6 cellular contexts compared by ENCODE assay signal in genomic region chr15:63534888-63535287, GRCh38. TPM values are rescaled to one million over a fixed set of nuclear protein-coding genes. Genes with fewer than 3 reads are reported as not detected.
A peak's percentile ranks its signal among the peaks of the same experiment; 100 is the strongest.
DNase-seq lines count a peak whose midpoint lies in the region; ATAC-seq, FAIRE-seq and TF ChIP-seq lines count a peak whose summit lies in the region.
"Not testable (repeated sequence)": the region's sequence is repeated elsewhere in the genome, so short reads cannot be mapped to it uniquely, and the experiment has no call there.

No MANE protein-coding gene starts in this region.

- H3K27ac Mint-ChIP-seq in WTC11 (peak overlapping the region; percentile 6; the same call in 1 of the 2 replicates), nephron progenitor cell (peak overlapping the region; percentile 33)

- H3K79me2 ChIP-seq in MM.1S (ENCODE audit: low read length) = peaks cover 82% of the 10 kb centered on the region
- peaks cover 70% of the 10 kb centered on the region for H3K79me2 ChIP-seq in GM12878 (ENCODE audit: control insufficient read depth, insufficient read depth, low read length)

- H3K4me3 Mint-ChIP-seq in WTC11, nephron progenitor cell: not testable (repeated sequence)

- H3K9me3 Mint-ChIP-seq in WTC11, nephron progenitor cell: not testable (repeated sequence)

- peak overlapping the region in 6 of 11 experiments; percentile 2 to 49 (median 8); a peak in 3 of 22 replicates for H3K4me2 ChIP-seq in BLaER1 treated with 17β-estradiol and CSF1 and Interleukin-3, amounts not matched to agents 10 nM and 100 nM
- H3K4me2 ChIP-seq in MM.1S (ENCODE audit: low read depth, low read length) (0 out of 2 replicates have a peak overlapping the region, but pooled peaks have one; percentile 6), GM12878 (ENCODE audit: control insufficient read depth, insufficient read depth) (peak overlapping the region; percentile 67)

- not testable (repeated sequence) for H3K27me3 Mint-ChIP-seq in WTC11 (ENCODE audit: low read depth); nephron progenitor cell (ENCODE audit: low read depth, poor library complexity)

- H4K20me1 ChIP-seq in BLaER1 treated with 17β-estradiol and CSF1 and Interleukin-3, amounts not matched to agents 10 nM and 100 nM = peaks cover 99 to 100% (median 100%) of the 10 kb centered on the region in 11 experiments
- H4K20me1 ChIP-seq in MM.1S (ENCODE audit: insufficient read depth, low read length); GM12878 (ENCODE audit: control insufficient read depth, insufficient read depth): not testable (repeated sequence)

- not testable (repeated sequence) for H3K9me3 ChIP-seq in BLaER1 treated with 17β-estradiol and CSF1 and Interleukin-3, amounts not matched to agents 10 nM and 100 nM (replicated peaks in 1 of 11); MM.1S (replicated peaks; ENCODE audit: insufficient read depth, low read length); GM12878 (replicated peaks; ENCODE audit: control insufficient read depth, insufficient read depth, low read length)

- not testable (repeated sequence) for TF ChIP-seq RAD21 in GM12878 (IDR thresholded peaks at IDR 0.05; ENCODE audit: insufficient read depth, low read depth, low read length)

- not testable (repeated sequence) for H3K27ac ChIP-seq in BLaER1 treated with 17β-estradiol and CSF1 and Interleukin-3, amounts not matched to agents 10 nM and 100 nM; MM.1S (ENCODE audit: low read length)
- peak overlapping the region; percentile 19; the same call in 1 of the 2 replicates for H3K27ac ChIP-seq in GM12878 (ENCODE audit: control insufficient read depth, insufficient read depth)

- not testable (repeated sequence) for DNase-seq in GM12892 (ENCODE audit: insufficient read length); MM.1S; WTC11 (ENCODE audit: low spot score); GM12878 (ENCODE audit: low read depth, low spot score); nephron progenitor cell

- not testable (repeated sequence) for BruUV-seq in GM12878 (replicated peaks; lab: Mats Ljungman, UMichigan)

- not testable (repeated sequence) for H3F3A ChIP-seq in MM.1S (ENCODE audit: insufficient read depth, low read length)

- in situ Hi-C loops in GM12878 (cut with MboI) = not testable (repeated sequence)

- TF ChIP-seq CTCF in MM.1S (IDR thresholded peaks at IDR 0.05; ENCODE audit: low read length); WTC11 (IDR thresholded peaks at IDR 0.05); GM12878 (IDR thresholded peaks at IDR 0.05 in 2 of 3, conservative IDR thresholded peaks at IDR 0.05 in 1 of 3; ENCODE audit: control insufficient read depth in 2 of 3, extremely low read depth in 1 of 3, insufficient read depth in 1 of 3, low read depth in 3 of 3, low read length in 3 of 3); nephron progenitor cell (IDR thresholded peaks at IDR 0.05): not testable (repeated sequence)

- H3K4me3 ChIP-seq in BLaER1 treated with 17β-estradiol and CSF1 and Interleukin-3, amounts not matched to agents 10 nM and 100 nM; MM.1S (ENCODE audit: low read length); GM12878: not testable (repeated sequence)

- H3K4me1 Mint-ChIP-seq in WTC11 = peaks cover 90% of the 10 kb centered on the region
- peaks cover 25% of the 10 kb centered on the region for H3K4me1 Mint-ChIP-seq in nephron progenitor cell

- not testable (repeated sequence) for H3K27me3 ChIP-seq in BLaER1 treated with 17β-estradiol and CSF1 and Interleukin-3, amounts not matched to agents 10 nM and 100 nM; MM.1S (replicated peaks; ENCODE audit: insufficient read depth, low read length); GM12878 (replicated peaks in 1 of 2; ENCODE audit: control insufficient read depth in 2 of 2, insufficient read depth in 2 of 2, low read length in 1 of 2)

- not testable (repeated sequence) for TF ChIP-seq POLR2A in GM12892 (IDR thresholded peaks at IDR 0.05; ENCODE audit: low read depth, low read length); GM12878 (IDR thresholded peaks at IDR 0.05; ENCODE audit: low read depth, low read length)

- SMC1A ChIA-PET in GM12878 (lab: Charles Lee; ENCODE audit: uncharacterized antibody, unreplicated experiment) = interaction anchor here (1.7 to 11.6 kb wide), 10 partner anchors 11 to 64 kb away, joined by 5 to 133 read pairs (median 18); partner anchors contain the start of gene USP3

- POLR2A ChIA-PET in WTC11 (lab: Charles Lee) = not testable (repeated sequence)
- POLR2A ChIA-PET in GM12878 (lab: Charles Lee) = interaction anchor here (0.8 to 2.2 kb wide), 4 partner anchors 10 to 66 kb away, joined by 3 to 18 read pairs (median 10); no protein-coding TSS in a partner anchor

- H3K9me2 ChIP-seq in MM.1S (replicated peaks; ENCODE audit: insufficient read depth, low read length) = not testable (repeated sequence)

- peak; percentile 83 for FAIRE-seq in GM12892 (lab: Jason Lieb, UNC)
- FAIRE-seq in GM12878 (lab: Jason Lieb, UNC) = not testable (repeated sequence)

- not testable (repeated sequence) for TF ChIP-seq EP300 in GM12878 (IDR thresholded peaks at IDR 0.05; ENCODE audit: borderline replicate concordance in 1 of 2, control insufficient read depth in 1 of 2, low read depth in 2 of 2, low read length in 2 of 2)

- H3K36me3 ChIP-seq in BLaER1 treated with 17β-estradiol and CSF1 and Interleukin-3, amounts not matched to agents 10 nM and 100 nM = peaks cover 42 to 85% (median 62%) of the 10 kb centered on the region in 11 experiments
- not testable (repeated sequence) for H3K36me3 ChIP-seq in MM.1S (replicated peaks; ENCODE audit: insufficient read depth, low read length)
- H3K36me3 ChIP-seq in GM12878 (ENCODE audit: control insufficient read depth in 2 of 2, insufficient read depth in 2 of 2, low read length in 1 of 2) = peaks cover 2 to 15% of the 10 kb centered on the region in 2 experiments; a peak in 3 of 4 replicates

- H3K4me1 ChIP-seq in BLaER1 treated with 17β-estradiol and CSF1 and Interleukin-3, amounts not matched to agents 10 nM and 100 nM = peaks cover 13 to 83% (median 46%) of the 10 kb centered on the region in 10 experiments
- H3K4me1 ChIP-seq in MM.1S (ENCODE audit: low read length) (peaks cover 26% of the 10 kb centered on the region), GM12878 (ENCODE audit: control insufficient read depth, insufficient read depth, low read length) (peaks cover 50% of the 10 kb centered on the region)

- WGBS in GM12878 (ENCODE audit: insufficient coverage, insufficient replicate concordance, low lambda C conversion rate, missing lambda C conversion rate) = 12% methylated on average over 3 of the region's 3 CpGs

- intact Hi-C loops in GM12878 (cut with micrococcal nuclease; ENCODE audit: unreplicated experiment) = not testable (repeated sequence)

- H3K36me3 Mint-ChIP-seq in WTC11 = not testable (repeated sequence)
- H3K36me3 Mint-ChIP-seq in nephron progenitor cell (ENCODE audit: low read depth) = peaks cover 19% of the 10 kb centered on the region

- ATAC-seq in WTC11 = not testable (repeated sequence)
- peak; percentile 39 for ATAC-seq in GM12878

- RAD21 ChIA-PET in GM12878 (lab: Charles Lee; ENCODE audit: unreplicated experiment) = interaction anchor here (1.0 to 5.3 kb wide), 11 partner anchors 11 to 92 kb away, joined by 3 to 43 read pairs (median 14); partner anchors contain the start of gene USP3

- H2AFZ ChIP-seq in MM.1S (ENCODE audit: low read length); GM12878 (ENCODE audit: control insufficient read depth, low read depth, low read length): not testable (repeated sequence)

- H3K9ac ChIP-seq in BLaER1 treated with 17β-estradiol and CSF1 and Interleukin-3, amounts not matched to agents 10 nM and 100 nM; MM.1S (ENCODE audit: low read length); GM12878 (ENCODE audit: control insufficient read depth, insufficient read depth, low read length): not testable (repeated sequence)

- CTCF ChIA-PET in WTC11 (lab: Charles Lee) = not testable (repeated sequence)
- CTCF ChIA-PET in GM12878 (lab: Yijun Ruan, JAX) = interaction anchor here (1.3 to 8.4 kb wide), 6 partner anchors 17 to 68 kb away, joined by 3 to 52 read pairs (median 6); no protein-coding TSS in a partner anchor

TF ChIP-seq in GM12878, 131 proteins besides CTCF, POLR2A, EP300 and RAD21 (continues in another document):
- peak; percentile 61; the same call in 1 of the 2 replicates for TF ChIP-seq NBN (IDR thresholded peaks at IDR 0.05)
- TF ChIP-seq MEF2B (IDR thresholded peaks at IDR 0.05; ENCODE audit: partially characterized antibody, poor library complexity, severe bottlenecking) = peak; percentile 62
- TF ChIP-seq PAX5 (IDR thresholded peaks at IDR 0.05; ENCODE audit: borderline replicate concordance, low read depth, low read length) = peak; percentile 63; the same call in 1 of the 2 replicates
- TF ChIP-seq IKZF2 (IDR thresholded peaks at IDR 0.05) = peak; percentile 46 to 80; a peak in 2 of 4 replicates
- TF ChIP-seq MTA2 (IDR thresholded peaks at IDR 0.05; ENCODE audit: low read depth) = peak; percentile 87

RNA-seq across cellular contexts. Expression of gene USP3, which starts 30.5 kb away (rescaled TPM):
- polyA plus RNA-seq in GM12892 (2012; ENCODE audit: missing spikeins) = 27.9 TPM
- 30.0 to 36.6 TPM (median 30.8 TPM) in 3 replicates for total RNA-seq in WTC11 (2021)
- 459 and 461 TPM in 2 replicates for total RNA-seq in GM12878 (2013; cell fraction: nucleolus; rRNA removed)
- 47.1 and 49.8 TPM in 2 replicates for total RNA-seq in GM12878 (2014; rRNA removed)
- 58.8 and 61.3 TPM in 2 replicates for total RNA-seq in GM12878 (2014; rRNA removed; fragmentation: Illumina TruSeq; extraction: Trizol)
- total RNA-seq in GM12878 (2021) = 64.5 and 65.1 TPM in 2 replicates
- polyA plus RNA-seq in GM12878 (2011; ENCODE audit: low read depth) = 32.8 TPM
- polyA plus RNA-seq in GM12878 (2011; rRNA removed) = 50.3 and 54.0 TPM in 2 replicates
- polyA plus RNA-seq in GM12878 (2011; cell fraction: cytosol; rRNA removed) = 27.3 and 47.7 TPM in 2 replicates
- polyA plus RNA-seq in GM12878 (2011; cell fraction: nucleus; rRNA removed) = 143 and 189 TPM in 2 replicates
- polyA plus RNA-seq in GM12878 (2012) = 38.6 and 46.2 TPM in 2 replicates
- 52.6 and 58.7 TPM in 2 replicates for polyA plus RNA-seq in GM12878 (2014; fragmentation: Illumina TruSeq; extraction: Trizol)
- 10 to 100 TPM; 23.8 to 45.7 TPM for polyA plus RNA-seq in GM12878 (2014; fragmentation: Nextera tagmentation; extraction: Ambion mirVana)
- 30.1 and 31.9 TPM in 2 replicates for polyA plus RNA-seq in GM12878 (2014; rRNA removed)
- 10 to 100 TPM; 48.0 to 54.0 TPM for polyA plus RNA-seq in GM12878 (2016; fragmentation: Nextera tagmentation; extraction: Ambion mirVana)
- 82.4 and 103 TPM in 2 replicates for polyA minus RNA-seq in GM12878 (2011; rRNA and poly(A)+ RNA removed)
- 22.2 and 35.9 TPM in 2 replicates for polyA minus RNA-seq in GM12878 (2011; cell fraction: cytosol; rRNA and poly(A)+ RNA removed)
- 103 and 169 TPM in 2 replicates for polyA minus RNA-seq in GM12878 (2011; cell fraction: nucleus; rRNA and poly(A)+ RNA removed)

Comparison
In these comparisons a context has a peak if more than half of its experiments do, and no peak if none do; other contexts are left out.
1. H3K4me2 ChIP-seq: peak in every context shown above with its lines; median percentile 67 in GM12878; 8 in BLaER1 treated with 17β-estradiol and CSF1 and Interleukin-3, amounts not matched to agents 10 nM and 100 nM; 6 in MM.1S.